Comparison of ENCODE assay signal across 8 cellular contexts in the genomic region with DNA sequence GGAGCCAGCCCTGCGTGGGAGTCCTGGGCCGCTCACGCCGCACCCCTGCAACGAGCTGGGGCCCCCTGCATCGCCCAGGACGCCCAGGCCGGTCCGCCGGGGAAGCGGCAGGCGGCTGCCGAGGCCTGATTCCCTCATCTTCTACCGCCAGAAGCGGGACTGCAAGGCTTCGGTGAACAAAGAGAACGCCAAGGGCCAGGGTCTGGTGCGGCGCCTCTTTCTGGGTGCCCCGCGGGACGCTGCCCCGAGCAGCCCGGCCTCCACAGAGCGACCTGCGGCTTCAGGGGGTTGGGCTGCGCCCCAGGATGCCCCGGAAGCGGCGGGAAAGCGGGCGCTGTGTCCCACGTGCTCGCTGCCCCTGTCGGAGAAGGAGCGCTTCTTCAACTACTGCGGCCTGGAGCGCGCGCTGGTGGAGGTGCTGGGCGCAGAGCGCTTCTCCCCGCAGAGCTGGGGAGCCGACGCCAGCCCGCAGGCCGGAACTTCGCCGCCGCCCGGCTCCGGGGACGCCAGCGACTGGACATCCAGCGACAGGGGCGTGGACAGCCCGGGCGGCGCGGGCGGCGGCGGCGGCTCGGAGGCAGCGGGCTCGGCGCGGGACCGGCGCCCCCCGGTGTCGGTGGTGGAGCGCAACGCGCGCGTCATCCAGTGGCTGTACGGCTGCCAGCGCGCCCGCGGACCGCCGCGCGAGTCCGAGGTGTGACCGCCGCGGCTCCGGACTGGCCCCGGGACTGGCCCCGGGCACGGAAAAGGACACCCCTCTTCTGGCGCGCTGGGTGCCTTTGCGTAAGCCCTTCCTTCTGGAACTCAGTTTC. TPM values are rescaled to one million over a fixed set of nuclear protein-coding genes. Genes with fewer than 3 reads are reported as not detected.
DNase-seq lines count a peak whose midpoint lies in the region; ATAC-seq and TF ChIP-seq lines count a peak whose summit lies in the region.

No MANE protein-coding gene starts in this region.

- H3K27ac ChIP-seq in foreskin keratinocyte (no peak overlapping the region), transverse colon (peak overlapping the region in 3 of 4 donors; percentile 1 to 46 (median 37))

- 4% methylated on average over 30 of the region's 98 CpGs; no CpG with 5 or more reads in 1 of the 2 donors for WGBS in transverse colon (ENCODE audit: low coverage in 1 of 2), 2 donors

- no peak overlapping the region for H3K27ac Mint-ChIP-seq in activated T-helper 17 cell treated with anti-CD3 and anti-CD28 coated beads, Interleukin-2, amount 50 U/mL, for 72 hours
- H3K27ac Mint-ChIP-seq in nephron progenitor cell: no peak overlapping the region

- peaks cover 22% of the 10 kb centered on the region for H3K27me3 Mint-ChIP-seq in activated T-helper 17 cell treated with anti-CD3 and anti-CD28 coated beads, Interleukin-2, amount 50 U/mL, for 72 hours
- H3K27me3 Mint-ChIP-seq in nephron progenitor cell (ENCODE audit: low read depth, poor library complexity): peaks cover 23% of the 10 kb centered on the region

- H3K36me3 ChIP-seq in GM06990 (ENCODE audit: control insufficient read depth, insufficient read depth, low read length) (no peaks in the 10 kb centered on the region), transverse colon (no peaks in the 10 kb centered on the region)

- H3K4me3 ChIP-seq in GM06990 (replicated peaks; ENCODE audit: low read depth, low read length): peak overlapping the region; percentile 15; the same call in 1 of the 2 replicates
- peak overlapping the region; percentile 33 to 60 (median 42) for H3K4me3 ChIP-seq in transverse colon

- H3K9me3 ChIP-seq in transverse colon: no peaks in the 10 kb centered on the region

- H3K27me3 ChIP-seq in GM06990 (replicated peaks; ENCODE audit: control insufficient read depth, insufficient read depth, low read length) (no peaks in the 10 kb centered on the region; the same call in none of the 2 replicates), foreskin keratinocyte (peaks cover 29% of the 10 kb centered on the region), transverse colon (peaks cover 48% of the 10 kb centered on the region)

- TF ChIP-seq EP300 in transverse colon (IDR thresholded peaks at IDR 0.05; ENCODE audit: low read depth): no peak

- intact Hi-C loops in transverse colon (cut with DNase I; ENCODE audit: low total_unique reads): no loop called here

- DNase-seq in GM06990 (ENCODE audit: extremely low read depth, insufficient read length) (no peak), NCI-H2196 (lab: John Stamatoyannopoulos, UW; ENCODE audit: unreplicated experiment) (peak; percentile 54), foreskin keratinocyte (peak in 1 of 2 donors; percentile 42), nephron progenitor cell (peak; percentile 83), transverse colon (peak; percentile 49)

- no peak for TF ChIP-seq POLR2A in transverse colon (IDR thresholded peaks at IDR 0.05)

- peak overlapping the region; percentile 42 for H3K4me3 Mint-ChIP-seq in activated T-helper 17 cell treated with anti-CD3 and anti-CD28 coated beads, Interleukin-2, amount 50 U/mL, for 72 hours
- H3K4me3 Mint-ChIP-seq in nephron progenitor cell: peak overlapping the region; percentile 79

- in situ Hi-C loops in transverse colon (cut with MboI; ENCODE audit: low pct_ligation_motif_present in 1 of 4, low pct_unique_long_range_greater_than_20kb in 1 of 4, low sequenced_read_pairs in 3 of 4): loop anchor here in 2 of 4 donors (25.0 kb wide), 1 partner anchor 124 kb away; a partner anchor contains a TSS

- H3K36me3 Mint-ChIP-seq in activated T-helper 17 cell treated with anti-CD3 and anti-CD28 coated beads, Interleukin-2, amount 50 U/mL, for 72 hours (ENCODE audit: low read depth): no peaks in the 10 kb centered on the region
- H3K36me3 Mint-ChIP-seq in nephron progenitor cell (ENCODE audit: low read depth): no peaks in the 10 kb centered on the region

- TF ChIP-seq CTCF in GM06990 (IDR thresholded peaks at IDR 0.05; ENCODE audit: insufficient read depth, low read length, poor library complexity, severe bottlenecking): no peak
- TF ChIP-seq CTCF in foreskin keratinocyte (conservative IDR thresholded peaks at IDR 0.05): peak; percentile 35
- no peak for TF ChIP-seq CTCF in nephron progenitor cell (IDR thresholded peaks at IDR 0.05)
- peak in 2 of 5 experiments; percentile 4 to 9 for TF ChIP-seq CTCF in transverse colon (IDR thresholded peaks at IDR 0.05)

- ATAC-seq in activated T-helper 17 cell treated with anti-CD3 and anti-CD28 coated beads, Interleukin-2, amount 50 U/mL, for 72 hours (replicated peaks): peak; percentile 49
- peak; percentile 55 for ATAC-seq in foreskin keratinocyte
- no peak for ATAC-seq in HG02884 (IDR thresholded peaks at IDR 0.05; ENCODE audit: unreplicated experiment)
- ATAC-seq in HG03139 (IDR thresholded peaks at IDR 0.05; ENCODE audit: unreplicated experiment): no peak

- H3K4me1 Mint-ChIP-seq in activated T-helper 17 cell treated with anti-CD3 and anti-CD28 coated beads, Interleukin-2, amount 50 U/mL, for 72 hours: no peaks in the 10 kb centered on the region
- H3K4me1 Mint-ChIP-seq in nephron progenitor cell: peaks cover 65% of the 10 kb centered on the region

- no peaks in the 10 kb centered on the region for H3K9me3 Mint-ChIP-seq in activated T-helper 17 cell treated with anti-CD3 and anti-CD28 coated beads, Interleukin-2, amount 50 U/mL, for 72 hours
- no peaks in the 10 kb centered on the region for H3K9me3 Mint-ChIP-seq in nephron progenitor cell

- H3K4me1 ChIP-seq in foreskin keratinocyte (peaks cover 5% of the 10 kb centered on the region), transverse colon (peaks cover 10 to 24% (median 19%) of the 10 kb centered on the region in 4 donors)

RNA-seq across cellular contexts. Expression of a gene that starts 2.7 kb away (rescaled TPM):
- not detected for total RNA-seq in activated T-helper 17 cell treated with anti-CD3 and anti-CD28 coated beads, Interleukin-2, amount 50 U/mL, for 72 hours
- total RNA-seq in foreskin keratinocyte (not detected in 2 replicates), transverse colon (1 to 10 TPM in 3 of 4 donors, under 1 TPM in 1; 0.82 to 9.4 (median 2.9) TPM)
- 0.02 and 0.03 TPM in 2 replicates for polyA plus RNA-seq in foreskin keratinocyte

RNA-seq across cellular contexts. Expression of a gene that starts 7.1 kb away (rescaled TPM):
- not detected for total RNA-seq in activated T-helper 17 cell treated with anti-CD3 and anti-CD28 coated beads, Interleukin-2, amount 50 U/mL, for 72 hours
- total RNA-seq in foreskin keratinocyte (not detected in 2 replicates), transverse colon (not detected)
- polyA plus RNA-seq in foreskin keratinocyte: not detected in 2 replicates

RNA-seq across cellular contexts. Expression of a gene that starts 8.1 kb away (rescaled TPM):
- 10 to 100 TPM; 20.4 to 52.4 TPM for total RNA-seq in activated T-helper 17 cell treated with anti-CD3 and anti-CD28 coated beads, Interleukin-2, amount 50 U/mL, for 72 hours
- total RNA-seq in foreskin keratinocyte (48.0 and 57.2 TPM in 2 replicates), transverse colon (10 to 100 TPM in 3 of 4 donors, not detected in 1; 18.7 to 27.2 (median 26.9) TPM)
- 89.8 and 91.0 TPM in 2 replicates for polyA plus RNA-seq in foreskin keratinocyte

RNA-seq across cellular contexts. Expression of a gene that starts 10.0 kb away (rescaled TPM):
- total RNA-seq in activated T-helper 17 cell treated with anti-CD3 and anti-CD28 coated beads, Interleukin-2, amount 50 U/mL, for 72 hours: not detected
- total RNA-seq in foreskin keratinocyte (not detected in 2 replicates), transverse colon (not detected)
- polyA plus RNA-seq in foreskin keratinocyte: 0.08 TPM in 1 of 2 replicates, not detected in the other

RNA-seq across cellular contexts. Expression of a gene that starts 15.7 kb away (rescaled TPM):
- 1 to 10 TPM; 2.9 to 4.6 TPM for total RNA-seq in activated T-helper 17 cell treated with anti-CD3 and anti-CD28 coated beads, Interleukin-2, amount 50 U/mL, for 72 hours
- total RNA-seq in foreskin keratinocyte (14.7 and 19.1 TPM in 2 replicates), transverse colon (100 to 1,000 TPM in 1 of 4 donors, 10 to 100 TPM in 3; 53.5 to 187 (median 74.4) TPM)
- 20.3 and 20.7 TPM in 2 replicates for polyA plus RNA-seq in foreskin keratinocyte

Comparison
In these comparisons a context has a peak if more than half of its experiments do, and no peak if none do; other contexts are left out.
1. ATAC-seq: peak in activated T-helper 17 cell treated with anti-CD3 and anti-CD28 coated beads, Interleukin-2, amount 50 U/mL, for 72 hours (single experiment) and foreskin keratinocyte (single experiment); none in HG02884 (single experiment) and HG03139 (single experiment).